ENCODE assay signal across 1 cellular context in genomic region chr5:134005415-134006118, GRCh38.
TF ChIP-seq lines count a peak whose summit lies in the region.

No MANE protein-coding gene starts in this region.

TF ChIP-seq in HepG2, 621 proteins besides CTCF, POLR2A, EP300 and RAD21 (continued from another document and continues in another):
- TF ChIP-seq FUBP1 (CRISPR knock-in tag; IDR thresholded peaks at IDR 0.05; ENCODE audit: borderline replicate concordance) (no peak), ZSCAN25 (CRISPR knock-in tag; IDR thresholded peaks at IDR 0.05) (no peak), YY1 (IDR thresholded peaks at IDR 0.05; ENCODE audit: insufficient read depth, insufficient replicate concordance, low read depth, low read length) (peak; percentile 13), FOXO4 (CRISPR knock-in tag; conservative IDR thresholded peaks at IDR 0.05) (no peak), ZNF660 (CRISPR knock-in tag; IDR thresholded peaks at IDR 0.05; ENCODE audit: borderline replicate concordance, low read depth) (no peak), HBP1 (CRISPR knock-in tag; IDR thresholded peaks at IDR 0.05; ENCODE audit: low read depth) (no peak), ARID3A (IDR thresholded peaks at IDR 0.05; ENCODE audit: low read depth, low read length) (no peak), EED (CRISPR knock-in tag; IDR thresholded peaks at IDR 0.05) (no peak), FOXK1 (CRISPR knock-in tag; IDR thresholded peaks at IDR 0.05; ENCODE audit: borderline replicate concordance, low read depth) (no peak), CBX2 (IDR thresholded peaks at IDR 0.05; ENCODE audit: low read depth, low read length) (no peak), CBX2 (CRISPR knock-in tag; IDR thresholded peaks at IDR 0.05; ENCODE audit: low read depth) (no peak), ZNF740 (CRISPR knock-in tag; IDR thresholded peaks at IDR 0.05) (no peak), ZNF598 (CRISPR knock-in tag; IDR thresholded peaks at IDR 0.05; ENCODE audit: borderline replicate concordance) (no peak), ZNF770 (CRISPR knock-in tag; IDR thresholded peaks at IDR 0.05) (no peak), NKX3-1 (CRISPR knock-in tag; IDR thresholded peaks at IDR 0.05) (no peak), ASH2L (IDR thresholded peaks at IDR 0.05; ENCODE audit: insufficient read length, low read depth, low read length) (peak; percentile 55), MXD4 (CRISPR knock-in tag; IDR thresholded peaks at IDR 0.05) (no peak), GTF3A (CRISPR knock-in tag; conservative IDR thresholded peaks at IDR 0.05) (no peak), SYNCRIP (IDR thresholded peaks at IDR 0.05; ENCODE audit: insufficient read depth, low read depth, low read length) (no peak), SUZ12 (IDR thresholded peaks at IDR 0.05; ENCODE audit: low read depth, low read length) (no peak), NR1H2 (CRISPR knock-in tag; IDR thresholded peaks at IDR 0.05; ENCODE audit: borderline replicate concordance, low read depth) (no peak), SKIL (CRISPR knock-in tag; IDR thresholded peaks at IDR 0.05; ENCODE audit: borderline replicate concordance) (no peak), ZBTB42 (CRISPR knock-in tag; IDR thresholded peaks at IDR 0.05) (no peak), ZSCAN20 (CRISPR knock-in tag; IDR thresholded peaks at IDR 0.05; ENCODE audit: borderline replicate concordance) (no peak), NFATC3 (CRISPR knock-in tag; IDR thresholded peaks at IDR 0.05) (no peak), MAFG (CRISPR knock-in tag; IDR thresholded peaks at IDR 0.05) (no peak), ZNF496 (CRISPR knock-in tag; IDR thresholded peaks at IDR 0.05; ENCODE audit: insufficient replicate concordance) (no peak), ZBTB7A (CRISPR knock-in tag; IDR thresholded peaks at IDR 0.05) (no peak), HMG20A (CRISPR knock-in tag; IDR thresholded peaks at IDR 0.05; ENCODE audit: borderline replicate concordance) (no peak), NFYC (CRISPR knock-in tag; IDR thresholded peaks at IDR 0.05) (no peak), HOXA7 (CRISPR knock-in tag; IDR thresholded peaks at IDR 0.05) (no peak), HDAC1 (CRISPR knock-in tag; IDR thresholded peaks at IDR 0.05) (no peak), MED8 (CRISPR knock-in tag; IDR thresholded peaks at IDR 0.05; ENCODE audit: insufficient replicate concordance) (peak; percentile 25), ZFX (CRISPR knock-in tag; IDR thresholded peaks at IDR 0.05; ENCODE audit: low read depth) (no peak), ERF (CRISPR knock-in tag; IDR thresholded peaks at IDR 0.05) (no peak; the same call in 1 of the 2 replicates), XBP1 (CRISPR knock-in tag; IDR thresholded peaks at IDR 0.05) (no peak)
- TF ChIP-seq, protein P1, sequence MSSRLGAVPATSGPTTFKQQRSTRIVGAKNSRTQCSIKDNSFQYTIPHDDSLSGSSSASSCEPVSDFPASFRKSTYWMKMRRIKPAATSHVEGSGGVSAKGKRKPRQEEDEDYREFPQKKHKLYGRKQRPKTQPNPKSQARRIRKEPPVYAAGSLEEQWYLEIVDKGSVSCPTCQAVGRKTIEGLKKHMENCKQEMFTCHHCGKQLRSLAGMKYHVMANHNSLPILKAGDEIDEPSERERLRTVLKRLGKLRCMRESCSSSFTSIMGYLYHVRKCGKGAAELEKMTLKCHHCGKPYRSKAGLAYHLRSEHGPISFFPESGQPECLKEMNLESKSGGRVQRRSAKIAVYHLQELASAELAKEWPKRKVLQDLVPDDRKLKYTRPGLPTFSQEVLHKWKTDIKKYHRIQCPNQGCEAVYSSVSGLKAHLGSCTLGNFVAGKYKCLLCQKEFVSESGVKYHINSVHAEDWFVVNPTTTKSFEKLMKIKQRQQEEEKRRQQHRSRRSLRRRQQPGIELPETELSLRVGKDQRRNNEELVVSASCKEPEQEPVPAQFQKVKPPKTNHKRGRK (CRISPR knock-in tag; IDR thresholded peaks at IDR 0.05) = no peak
- TF ChIP-seq, protein P2, sequence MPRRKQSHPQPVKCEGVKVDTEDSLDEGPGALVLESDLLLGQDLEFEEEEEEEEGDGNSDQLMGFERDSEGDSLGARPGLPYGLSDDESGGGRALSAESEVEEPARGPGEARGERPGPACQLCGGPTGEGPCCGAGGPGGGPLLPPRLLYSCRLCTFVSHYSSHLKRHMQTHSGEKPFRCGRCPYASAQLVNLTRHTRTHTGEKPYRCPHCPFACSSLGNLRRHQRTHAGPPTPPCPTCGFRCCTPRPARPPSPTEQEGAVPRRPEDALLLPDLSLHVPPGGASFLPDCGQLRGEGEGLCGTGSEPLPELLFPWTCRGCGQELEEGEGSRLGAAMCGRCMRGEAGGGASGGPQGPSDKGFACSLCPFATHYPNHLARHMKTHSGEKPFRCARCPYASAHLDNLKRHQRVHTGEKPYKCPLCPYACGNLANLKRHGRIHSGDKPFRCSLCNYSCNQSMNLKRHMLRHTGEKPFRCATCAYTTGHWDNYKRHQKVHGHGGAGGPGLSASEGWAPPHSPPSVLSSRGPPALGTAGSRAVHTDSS (CRISPR knock-in tag; conservative IDR thresholded peaks at IDR 0.05) = no peak
- TF ChIP-seq, protein P3, sequence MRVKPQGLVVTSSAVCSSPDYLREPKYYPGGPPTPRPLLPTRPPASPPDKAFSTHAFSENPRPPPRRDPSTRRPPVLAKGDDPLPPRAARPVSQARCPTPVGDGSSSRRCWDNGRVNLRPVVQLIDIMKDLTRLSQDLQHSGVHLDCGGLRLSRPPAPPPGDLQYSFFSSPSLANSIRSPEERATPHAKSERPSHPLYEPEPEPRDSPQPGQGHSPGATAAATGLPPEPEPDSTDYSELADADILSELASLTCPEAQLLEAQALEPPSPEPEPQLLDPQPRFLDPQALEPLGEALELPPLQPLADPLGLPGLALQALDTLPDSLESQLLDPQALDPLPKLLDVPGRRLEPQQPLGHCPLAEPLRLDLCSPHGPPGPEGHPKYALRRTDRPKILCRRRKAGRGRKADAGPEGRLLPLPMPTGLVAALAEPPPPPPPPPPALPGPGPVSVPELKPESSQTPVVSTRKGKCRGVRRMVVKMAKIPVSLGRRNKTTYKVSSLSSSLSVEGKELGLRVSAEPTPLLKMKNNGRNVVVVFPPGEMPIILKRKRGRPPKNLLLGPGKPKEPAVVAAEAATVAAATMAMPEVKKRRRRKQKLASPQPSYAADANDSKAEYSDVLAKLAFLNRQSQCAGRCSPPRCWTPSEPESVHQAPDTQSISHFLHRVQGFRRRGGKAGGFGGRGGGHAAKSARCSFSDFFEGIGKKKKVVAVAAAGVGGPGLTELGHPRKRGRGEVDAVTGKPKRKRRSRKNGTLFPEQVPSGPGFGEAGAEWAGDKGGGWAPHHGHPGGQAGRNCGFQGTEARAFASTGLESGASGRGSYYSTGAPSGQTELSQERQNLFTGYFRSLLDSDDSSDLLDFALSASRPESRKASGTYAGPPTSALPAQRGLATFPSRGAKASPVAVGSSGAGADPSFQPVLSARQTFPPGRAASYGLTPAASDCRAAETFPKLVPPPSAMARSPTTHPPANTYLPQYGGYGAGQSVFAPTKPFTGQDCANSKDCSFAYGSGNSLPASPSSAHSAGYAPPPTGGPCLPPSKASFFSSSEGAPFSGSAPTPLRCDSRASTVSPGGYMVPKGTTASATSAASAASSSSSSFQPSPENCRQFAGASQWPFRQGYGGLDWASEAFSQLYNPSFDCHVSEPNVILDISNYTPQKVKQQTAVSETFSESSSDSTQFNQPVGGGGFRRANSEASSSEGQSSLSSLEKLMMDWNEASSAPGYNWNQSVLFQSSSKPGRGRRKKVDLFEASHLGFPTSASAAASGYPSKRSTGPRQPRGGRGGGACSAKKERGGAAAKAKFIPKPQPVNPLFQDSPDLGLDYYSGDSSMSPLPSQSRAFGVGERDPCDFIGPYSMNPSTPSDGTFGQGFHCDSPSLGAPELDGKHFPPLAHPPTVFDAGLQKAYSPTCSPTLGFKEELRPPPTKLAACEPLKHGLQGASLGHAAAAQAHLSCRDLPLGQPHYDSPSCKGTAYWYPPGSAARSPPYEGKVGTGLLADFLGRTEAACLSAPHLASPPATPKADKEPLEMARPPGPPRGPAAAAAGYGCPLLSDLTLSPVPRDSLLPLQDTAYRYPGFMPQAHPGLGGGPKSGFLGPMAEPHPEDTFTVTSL (CRISPR knock-in tag; IDR thresholded peaks at IDR 0.05; ENCODE audit: borderline replicate concordance) = no peak
